Comparison of ENCODE assay signal across 8 cellular contexts in the genomic region with DNA sequence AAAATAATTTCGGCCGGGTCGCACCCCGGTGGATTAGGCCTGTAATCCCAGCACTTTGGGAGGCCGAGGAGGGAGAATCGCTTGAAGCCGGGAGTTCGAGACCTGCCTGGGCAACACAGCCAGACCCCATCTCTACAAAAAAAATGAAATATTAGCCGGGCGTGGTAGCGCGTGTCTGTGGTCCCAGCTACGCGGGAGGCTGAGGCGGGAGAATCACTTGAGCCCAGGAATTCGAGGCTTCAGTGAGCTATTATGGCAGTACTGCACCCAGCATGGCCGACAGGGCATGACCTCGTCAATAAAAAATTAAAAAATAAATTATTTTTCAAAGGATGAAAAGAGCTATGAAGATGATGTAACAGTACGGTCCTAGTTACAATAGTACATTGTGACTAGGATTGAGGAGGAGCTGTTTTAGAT. TPM values are rescaled to one million over a fixed set of nuclear protein-coding genes. Genes with fewer than 3 reads are reported as not detected.
DNase-seq lines count a peak whose midpoint lies in the region; ATAC-seq, FAIRE-seq and TF ChIP-seq lines count a peak whose summit lies in the region.

No MANE protein-coding gene starts in this region.

- H3K4me1 ChIP-seq in A673 (ENCODE audit: insufficient read depth, low read length, poor library complexity, severe bottlenecking): no peaks in the 10 kb centered on the region
- peaks cover 0 to 7% of the 10 kb centered on the region in 2 experiments; a peak in 2 of 5 replicates for H3K4me1 ChIP-seq in K562 (replicated peaks in 1 of 2; ENCODE audit: control insufficient read depth in 2 of 2, insufficient read depth in 2 of 2, low read length in 2 of 2)

- H3K9me3 ChIP-seq in A673 (ENCODE audit: low read depth, low read length, poor library complexity, severe bottlenecking): no peaks in the 10 kb centered on the region
- no peaks in the 10 kb centered on the region for H3K9me3 ChIP-seq in K562 (replicated peaks; ENCODE audit: control insufficient read depth, insufficient read depth, low read depth, low read length)

- ATAC-seq in K562 (peak; percentile 41), GM18907 (IDR thresholded peaks at IDR 0.05; ENCODE audit: unreplicated experiment) (no peak), HG02610 (IDR thresholded peaks at IDR 0.05; ENCODE audit: unreplicated experiment) (no peak)

- H2AFZ ChIP-seq in K562 (ENCODE audit: low read depth, low read length): peak overlapping the region; percentile 79

- peak overlapping the region; percentile 92 for H3K4me3 Mint-ChIP-seq in mesothelial cell of epicardium

- peak overlapping the region; percentile 97 for H3K27ac Mint-ChIP-seq in mesothelial cell of epicardium

- H3K27me3 Mint-ChIP-seq in mesothelial cell of epicardium (ENCODE audit: low read depth): no peaks in the 10 kb centered on the region

- peaks cover 67% of the 10 kb centered on the region for H3K79me2 ChIP-seq in K562 (ENCODE audit: control insufficient read depth, insufficient read depth, low read length)

- H3K4me3 ChIP-seq in A673 (ENCODE audit: low read depth, low read length, poor library complexity, severe bottlenecking) (peak overlapping the region; percentile 58), K562 (peak overlapping the region; percentile 97)

- peak overlapping the region; percentile 76 for H3K27ac ChIP-seq in A673 (ENCODE audit: low read depth, low read length, poor library complexity, severe bottlenecking)
- peak overlapping the region; percentile 96 for H3K27ac ChIP-seq in K562 (ENCODE audit: extremely low read depth, low read depth, low read length)

- TF ChIP-seq CTCF in A673 (conservative IDR thresholded peaks at IDR 0.05; ENCODE audit: low read depth, low read length) (no peak), K562 (IDR thresholded peaks at IDR 0.05 in 2 of 3, conservative IDR thresholded peaks at IDR 0.05 in 1 of 3; ENCODE audit: insufficient read depth in 2 of 3, low read depth in 1 of 3, low read length in 3 of 3) (no peak), mesothelial cell of epicardium (IDR thresholded peaks at IDR 0.05; ENCODE audit: unreplicated experiment) (no peak)

- peaks cover 15% of the 10 kb centered on the region for H3K4me1 Mint-ChIP-seq in mesothelial cell of epicardium

- H3K9me3 Mint-ChIP-seq in mesothelial cell of epicardium: no peaks in the 10 kb centered on the region

- peaks cover 20% of the 10 kb centered on the region for H3K36me3 ChIP-seq in A673 (ENCODE audit: insufficient read depth, low read length, poor library complexity, severe bottlenecking)
- peaks cover 44% of the 10 kb centered on the region; the same call in 2 of the 3 replicates for H3K36me3 ChIP-seq in K562 (ENCODE audit: control insufficient read depth, insufficient read depth, low read length)

- DNase-seq in A673 (ENCODE audit: low spot score) (no peak), HK-2 (ENCODE audit: unreplicated experiment) (peak; percentile 9), K562 (ENCODE audit: extremely low read depth in 1 of 4, low spot score in 3 of 4) (peak in 1 of 4 experiments; percentile 16), mesothelial cell of epicardium (ENCODE audit: low spot score in 2 of 2, unreplicated experiment in 2 of 2) (no peak), NCI-H187 (lab: John Stamatoyannopoulos, UW) (no peak), SIG-M5 treated with dmso at 0.1 percent for 504 hours (lab: John Stamatoyannopoulos, UW; ENCODE audit: unreplicated experiment) (no peak)

- peak overlapping the region; percentile 98 to 100 for H3K9ac ChIP-seq in K562 (ENCODE audit: insufficient read depth in 1 of 2, low read depth in 2 of 2, low read length in 2 of 2)

- no peak for TF ChIP-seq EP300 in K562 (IDR thresholded peaks at IDR 0.05; ENCODE audit: low read length)

- WGBS in K562 (ENCODE audit: insufficient coverage, low coverage, missing lambda C conversion rate): under 1% methylated on average over 19 of the region's 19 CpGs

- no peak for TF ChIP-seq RAD21 in K562 (CRISPR knock-in tag; conservative IDR thresholded peaks at IDR 0.05 in 1 of 2, IDR thresholded peaks at IDR 0.05 in 1 of 2)

- intact Hi-C loops in A673 (cut with micrococcal nuclease; ENCODE audit: unreplicated experiment) (no loop called here), K562 (cut with micrococcal nuclease) (loop anchor here (5.0 kb wide), 1 partner anchor 78 kb away; a partner anchor contains a TSS)

- POLR2A ChIA-PET in A673 (lab: Charles Lee; ENCODE audit: low non-redundant PET) (no interaction called here), K562 (lab: Yijun Ruan, JAX) (interaction anchor here (0.6 to 1.0 kb wide), 7 partner anchors 14 to 704 kb away, joined by 3 to 4 read pairs (median 3); a partner anchor contains a TSS)

- CTCF ChIA-PET in A673 (lab: Charles Lee) (no interaction called here), K562 (lab: Yijun Ruan, JAX; ENCODE audit: low intra/inter-chr PET ratio) (no interaction called here)

- H4K20me1 ChIP-seq in K562 (replicated peaks; ENCODE audit: control insufficient read depth, insufficient read depth, low read length): 0 out of 2 replicates have a peak, but pooled peaks cover 4% of the 10 kb centered on the region

- BruUV-seq in A673 (replicated peaks; lab: Mats Ljungman, UMichigan) (TSS peak; percentile 94), K562 (replicated peaks; lab: Mats Ljungman, UMichigan) (TSS peak; percentile 86)

- peak overlapping the region; percentile 96 for H3K4me2 ChIP-seq in K562 (ENCODE audit: insufficient read depth, low read length)

- no peak for TF ChIP-seq POLR2A in K562 (conservative IDR thresholded peaks at IDR 0.05)

- peaks cover 11% of the 10 kb centered on the region for H3K36me3 Mint-ChIP-seq in mesothelial cell of epicardium

- H3K9me1 ChIP-seq in K562 (ENCODE audit: control insufficient read depth, insufficient read depth, low read length): no peaks in the 10 kb centered on the region

- in situ Hi-C loops in K562 (cut with MboI): no loop called here

- no peaks in the 10 kb centered on the region for H3K27me3 ChIP-seq in A673 (replicated peaks; ENCODE audit: insufficient read depth, low read depth, low read length, poor library complexity)
- no peaks in the 10 kb centered on the region for H3K27me3 ChIP-seq in K562 (ENCODE audit: control insufficient read depth in 2 of 2, insufficient read depth in 2 of 2, low read length in 2 of 2)

- FAIRE-seq in K562 (lab: Jason Lieb, UNC): peak; percentile 32

RNA-seq across cellular contexts. Expression of a gene that starts 0.5 kb away (rescaled TPM):
- total RNA-seq in A673 (2021) (44.9 and 45.9 TPM in 2 replicates), K562 (2014; rRNA removed) (22.7 and 34.2 TPM in 2 replicates), K562 (2014; rRNA removed; fragmentation: Illumina TruSeq; extraction: Trizol) (80.5 and 101 TPM in 2 replicates), K562 (2015; rRNA removed; fragmentation: Illumina TruSeq; extraction: Trizol) (46.0 and 50.9 TPM in 2 replicates), K562 (2021) (49.6 and 54.1 TPM in 2 replicates), mesothelial cell of epicardium (36.1 to 38.7 TPM (median 36.4 TPM) in 3 replicates)
- 56.7 and 106 TPM in 2 replicates for total RNA-seq in K562 (2011; cell fraction: chromatin; rRNA removed; ENCODE audit: low replicate concordance)
- total RNA-seq in K562 (2011; cell fraction: nucleolus; rRNA removed): 30.3 and 30.9 TPM in 2 replicates
- 39.7 and 48.8 TPM in 2 replicates for total RNA-seq in K562 (2011; cell fraction: nucleoplasm; rRNA removed)
- polyA plus RNA-seq in K562 (2011; rRNA removed) (72.7 and 99.7 TPM in 2 replicates), K562 (2014; fragmentation: Illumina TruSeq; extraction: Trizol) (82.0 and 82.1 TPM in 2 replicates), K562 (2014; fragmentation: Nextera tagmentation; extraction: Ambion mirVana) (10 to 100 TPM; 34.2 to 39.3 TPM), K562 (2014; rRNA removed) (37.9 and 42.6 TPM in 2 replicates)
- polyA plus RNA-seq in K562 (2011; cell fraction: cytosol; rRNA removed): 32.1 and 62.9 TPM in 2 replicates
- polyA plus RNA-seq in K562 (2011; cell fraction: nucleus; rRNA removed): 26.2 and 32.0 TPM in 2 replicates
- 36.5 and 49.2 TPM in 2 replicates for polyA plus RNA-seq in K562 (2012)
- 142 and 164 TPM in 2 replicates for polyA minus RNA-seq in K562 (2011; rRNA and poly(A)+ RNA removed)
- polyA minus RNA-seq in K562 (2011; cell fraction: cytosol; rRNA and poly(A)+ RNA removed): 21.6 and 42.8 TPM in 2 replicates
- polyA minus RNA-seq in K562 (2011; cell fraction: nucleus; rRNA and poly(A)+ RNA removed): 29.4 and 52.6 TPM in 2 replicates

RNA-seq across cellular contexts. Expression of a gene that starts 0.7 kb away (rescaled TPM):
- total RNA-seq in A673 (2021) (62.0 and 68.3 TPM in 2 replicates), K562 (2014; rRNA removed) (127 and 195 TPM in 2 replicates), K562 (2014; rRNA removed; fragmentation: Illumina TruSeq; extraction: Trizol) (65.2 and 72.8 TPM in 2 replicates), K562 (2015; rRNA removed; fragmentation: Illumina TruSeq; extraction: Trizol) (65.4 and 67.8 TPM in 2 replicates), K562 (2021) (93.2 and 103 TPM in 2 replicates), mesothelial cell of epicardium (45.9 to 51.4 TPM (median 50.0 TPM) in 3 replicates)
- total RNA-seq in K562 (2011; cell fraction: chromatin; rRNA removed; ENCODE audit: low replicate concordance): 137 TPM in 2 replicates
- total RNA-seq in K562 (2011; cell fraction: nucleolus; rRNA removed): 64.9 and 66.7 TPM in 2 replicates
- total RNA-seq in K562 (2011; cell fraction: nucleoplasm; rRNA removed): 86.4 and 95.9 TPM in 2 replicates
- polyA plus RNA-seq in K562 (2011; rRNA removed) (54.0 and 58.6 TPM in 2 replicates), K562 (2014; fragmentation: Illumina TruSeq; extraction: Trizol) (99.4 and 117 TPM in 2 replicates), K562 (2014; fragmentation: Nextera tagmentation; extraction: Ambion mirVana) (10 to 100 TPM; 35.7 to 43.8 TPM), K562 (2014; rRNA removed) (76.8 and 82.4 TPM in 2 replicates)
- polyA plus RNA-seq in K562 (2011; cell fraction: cytosol; rRNA removed): 26.5 and 38.4 TPM in 2 replicates
- polyA plus RNA-seq in K562 (2011; cell fraction: nucleus; rRNA removed): 253 and 282 TPM in 2 replicates
- 45.2 and 74.3 TPM in 2 replicates for polyA plus RNA-seq in K562 (2012)
- 24.8 and 25.9 TPM in 2 replicates for polyA minus RNA-seq in K562 (2011; rRNA and poly(A)+ RNA removed)
- 15.8 and 22.4 TPM in 2 replicates for polyA minus RNA-seq in K562 (2011; cell fraction: cytosol; rRNA and poly(A)+ RNA removed)
- 32.3 and 48.5 TPM in 2 replicates for polyA minus RNA-seq in K562 (2011; cell fraction: nucleus; rRNA and poly(A)+ RNA removed)

RNA-seq across cellular contexts. Expression of a gene that starts 32.3 kb away (rescaled TPM):
- 49.5 and 53.4 TPM in 2 replicates for total RNA-seq in A673 (2021)
- 212 and 224 TPM in 2 replicates for total RNA-seq in K562 (2011; cell fraction: chromatin; rRNA removed; ENCODE audit: low replicate concordance)
- 110 and 115 TPM in 2 replicates for total RNA-seq in K562 (2011; cell fraction: nucleolus; rRNA removed)
- total RNA-seq in K562 (2011; cell fraction: nucleoplasm; rRNA removed): 141 and 168 TPM in 2 replicates
- total RNA-seq in K562 (2014; rRNA removed): 51.9 and 55.1 TPM in 2 replicates
- 59.6 and 61.6 TPM in 2 replicates for total RNA-seq in K562 (2014; rRNA removed; fragmentation: Illumina TruSeq; extraction: Trizol)
- total RNA-seq in K562 (2015; rRNA removed; fragmentation: Illumina TruSeq; extraction: Trizol): 59.7 and 61.1 TPM in 2 replicates
- total RNA-seq in K562 (2021): 48.6 and 50.1 TPM in 2 replicates
- 55.7 and 60.9 TPM in 2 replicates for polyA plus RNA-seq in K562 (2011; rRNA removed)
- 32.9 and 52.1 TPM in 2 replicates for polyA plus RNA-seq in K562 (2011; cell fraction: cytosol; rRNA removed)
- 138 and 154 TPM in 2 replicates for polyA plus RNA-seq in K562 (2011; cell fraction: nucleus; rRNA removed)
- 29.9 and 34.0 TPM in 2 replicates for polyA plus RNA-seq in K562 (2012)
- 54.5 and 62.3 TPM in 2 replicates for polyA plus RNA-seq in K562 (2014; fragmentation: Illumina TruSeq; extraction: Trizol)
- 10 to 100 TPM; 10.6 to 15.1 TPM for polyA plus RNA-seq in K562 (2014; fragmentation: Nextera tagmentation; extraction: Ambion mirVana)
- polyA plus RNA-seq in K562 (2014; rRNA removed): 71.0 and 82.4 TPM in 2 replicates
- 56.9 and 67.2 TPM in 2 replicates for polyA minus RNA-seq in K562 (2011; rRNA and poly(A)+ RNA removed)
- 24.0 and 39.0 TPM in 2 replicates for polyA minus RNA-seq in K562 (2011; cell fraction: cytosol; rRNA and poly(A)+ RNA removed)
- polyA minus RNA-seq in K562 (2011; cell fraction: nucleus; rRNA and poly(A)+ RNA removed): 53.0 and 68.0 TPM in 2 replicates
- 28.9 to 32.8 TPM (median 30.9 TPM) in 3 replicates for total RNA-seq in mesothelial cell of epicardium

RNA-seq across cellular contexts. Expression of a gene that starts 36.8 kb away (rescaled TPM):
- 9.6 and 11.8 TPM in 2 replicates for total RNA-seq in A673 (2021)
- total RNA-seq in K562 (2011; cell fraction: chromatin; rRNA removed; ENCODE audit: low replicate concordance): 20.3 and 21.3 TPM in 2 replicates
- 14.5 and 16.3 TPM in 2 replicates for total RNA-seq in K562 (2011; cell fraction: nucleolus; rRNA removed)
- 18.6 and 26.0 TPM in 2 replicates for total RNA-seq in K562 (2011; cell fraction: nucleoplasm; rRNA removed)
- total RNA-seq in K562 (2014; rRNA removed): 3.5 and 4.4 TPM in 2 replicates
- total RNA-seq in K562 (2014; rRNA removed; fragmentation: Illumina TruSeq; extraction: Trizol): 3.6 and 3.8 TPM in 2 replicates
- total RNA-seq in K562 (2015; rRNA removed; fragmentation: Illumina TruSeq; extraction: Trizol): 4.3 and 4.4 TPM in 2 replicates
- total RNA-seq in K562 (2021): 4.6 and 5.5 TPM in 2 replicates
- polyA plus RNA-seq in K562 (2011; rRNA removed): 5.1 and 6.4 TPM in 2 replicates
- polyA plus RNA-seq in K562 (2011; cell fraction: cytosol; rRNA removed): 4.6 and 4.7 TPM in 2 replicates
- 7.5 and 8.1 TPM in 2 replicates for polyA plus RNA-seq in K562 (2011; cell fraction: nucleus; rRNA removed)
- 5.1 and 7.0 TPM in 2 replicates for polyA plus RNA-seq in K562 (2012)
- polyA plus RNA-seq in K562 (2014; fragmentation: Illumina TruSeq; extraction: Trizol): 4.8 and 5.1 TPM in 2 replicates
- 1 to 10 TPM in 1 of 2 experiments, under 1 TPM in 1; 0.58 to 1.2 TPM for polyA plus RNA-seq in K562 (2014; fragmentation: Nextera tagmentation; extraction: Ambion mirVana)
- polyA plus RNA-seq in K562 (2014; rRNA removed): 2.2 TPM in 2 replicates
- 9.6 TPM in 2 replicates for polyA minus RNA-seq in K562 (2011; rRNA and poly(A)+ RNA removed)
- 6.6 and 6.7 TPM in 2 replicates for polyA minus RNA-seq in K562 (2011; cell fraction: cytosol; rRNA and poly(A)+ RNA removed)
- polyA minus RNA-seq in K562 (2011; cell fraction: nucleus; rRNA and poly(A)+ RNA removed): 5.4 and 5.8 TPM in 2 replicates
- total RNA-seq in mesothelial cell of epicardium: 15.7 to 16.8 TPM (median 16.8 TPM) in 3 replicates

RNA-seq across cellular contexts. Expression of a gene that starts 49.8 kb away (rescaled TPM):
- total RNA-seq in A673 (2021): 217 and 233 TPM in 2 replicates
- total RNA-seq in K562 (2011; cell fraction: chromatin; rRNA removed; ENCODE audit: low replicate concordance): 108 and 173 TPM in 2 replicates
- 129 and 135 TPM in 2 replicates for total RNA-seq in K562 (2011; cell fraction: nucleolus; rRNA removed)
- 257 and 377 TPM in 2 replicates for total RNA-seq in K562 (2011; cell fraction: nucleoplasm; rRNA removed)
- 121 and 146 TPM in 2 replicates for total RNA-seq in K562 (2014; rRNA removed)
- 190 and 208 TPM in 2 replicates for total RNA-seq in K562 (2014; rRNA removed; fragmentation: Illumina TruSeq; extraction: Trizol)
- 192 and 207 TPM in 2 replicates for total RNA-seq in K562 (2015; rRNA removed; fragmentation: Illumina TruSeq; extraction: Trizol)
- total RNA-seq in K562 (2021): 191 and 217 TPM in 2 replicates
- 158 and 206 TPM in 2 replicates for polyA plus RNA-seq in K562 (2011; rRNA removed)
- 61.8 and 125 TPM in 2 replicates for polyA plus RNA-seq in K562 (2011; cell fraction: cytosol; rRNA removed)
- polyA plus RNA-seq in K562 (2011; cell fraction: nucleus; rRNA removed): 29.3 and 49.1 TPM in 2 replicates
- 172 and 199 TPM in 2 replicates for polyA plus RNA-seq in K562 (2012)
- polyA plus RNA-seq in K562 (2014; fragmentation: Illumina TruSeq; extraction: Trizol): 168 and 192 TPM in 2 replicates
- polyA plus RNA-seq in K562 (2014; fragmentation: Nextera tagmentation; extraction: Ambion mirVana): 100 to 1,000 TPM; 103 to 114 TPM
- 142 and 146 TPM in 2 replicates for polyA plus RNA-seq in K562 (2014; rRNA removed)
- polyA minus RNA-seq in K562 (2011; rRNA and poly(A)+ RNA removed): 190 and 210 TPM in 2 replicates
- 77.7 and 89.5 TPM in 2 replicates for polyA minus RNA-seq in K562 (2011; cell fraction: cytosol; rRNA and poly(A)+ RNA removed)
- polyA minus RNA-seq in K562 (2011; cell fraction: nucleus; rRNA and poly(A)+ RNA removed): 19.1 and 43.2 TPM in 2 replicates
- total RNA-seq in mesothelial cell of epicardium: 154 to 159 TPM (median 159 TPM) in 3 replicates
